Comparison of ENCODE assay signal across 17 cellular contexts in the genomic region with DNA sequence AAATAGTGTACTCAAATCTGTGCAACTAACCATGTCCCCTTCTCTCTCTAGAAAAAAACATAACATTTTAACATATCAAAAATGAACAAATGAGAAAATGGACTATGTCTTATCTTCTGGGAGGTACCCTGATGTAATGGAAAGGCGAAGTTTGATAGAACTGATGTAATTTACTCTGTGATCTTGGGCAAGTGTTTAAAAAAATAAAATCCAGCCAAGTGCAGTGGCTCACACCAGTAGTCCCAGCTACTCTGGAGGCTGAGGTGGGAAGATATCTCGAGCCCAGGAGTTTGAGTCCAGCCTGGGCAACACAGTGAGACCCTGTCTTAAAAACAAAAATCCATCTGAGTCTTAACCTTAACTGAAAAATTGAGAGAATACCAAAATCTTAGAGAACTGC.
"Had no signal": no experiment of that assay in that cellular context is flagged by ENCODE, and none has a peak within 500 bp of the region (broad histone marks: within the 10 kb centered on the region; RNA-seq: fewer than 3 reads in every experiment).

No MANE protein-coding gene starts in this region.

- H3K27ac Mint-ChIP-seq: activated naive CD8-positive, alpha-beta T cell; T-helper 1 cell treated with Interleukin-12 subunit alpha and Interleukin-12 subunit beta and Interleukin-4 antibody, amounts not matched to agents 30 μg/mL and 1 μg/mL, for 36 hours; type B pancreatic cell had no signal

- H3K27me3 Mint-ChIP-seq: activated naive CD8-positive, alpha-beta T cell; type B pancreatic cell had no signal

- H3K36me3 ChIP-seq: ovary had no signal

- H3K27ac ChIP-seq: ovary, stomach, VCaP had no signal

- H3K4me3 ChIP-seq: lung, ovary, right lobe of liver, stomach had no signal

- H3K9me3 Mint-ChIP-seq: T-helper 1 cell treated with Interleukin-12 subunit alpha and Interleukin-12 subunit beta and Interleukin-4 antibody, amounts not matched to agents 30 μg/mL and 1 μg/mL, for 36 hours; type B pancreatic cell had no signal

- DNase-seq: activated CD4-positive, alpha-beta T cell treated with anti-CD3 and anti-CD28 coated beads for 1 hour; activated CD4-positive, alpha-beta T cell treated with anti-CD3 and anti-CD28 coated beads, Interleukin-2, amount 50 U/mL, for 48 hours; amniotic stem cell; hypothalamus; islet precursor cell; left colon; ovary; right lobe of liver; small intestine; stimulated activated CD4-positive, alpha-beta T cell treated with anti-CD3 and anti-CD28 coated beads, Interleukin-15, amount 100 ng/mL, for 24 hours; stimulated activated CD4-positive, alpha-beta T cell treated with anti-CD3 and anti-CD28 coated beads, Interleukin-2, amount 100 ng/mL, for 48 hours; stomach had no signal

- H3K4me1 ChIP-seq: right lobe of liver, stomach had no signal

- H3K4me3 Mint-ChIP-seq: activated naive CD8-positive, alpha-beta T cell; T-helper 1 cell treated with Interleukin-12 subunit alpha and Interleukin-12 subunit beta and Interleukin-4 antibody, amounts not matched to agents 30 μg/mL and 1 μg/mL, for 36 hours; type B pancreatic cell had no signal

- H3K9me3 ChIP-seq: ovary, right lobe of liver, stomach had no signal

- ATAC-seq: left colon had no signal

- H3K27me3 ChIP-seq: ovary, right lobe of liver, stomach had no signal
